8 cellular contexts compared by ENCODE assay signal in genomic region chr19:38850231-38850975, GRCh38. TPM values are rescaled to one million over a fixed set of nuclear protein-coding genes. Genes with fewer than 3 reads are reported as not detected.
A peak's percentile ranks its signal among the peaks of the same experiment; 100 is the strongest.
DNase-seq lines count a peak whose midpoint lies in the region; ATAC-seq, FAIRE-seq and TF ChIP-seq lines count a peak whose summit lies in the region.

No MANE protein-coding gene starts in this region.

- peak overlapping the region; percentile 99 for H3K27ac ChIP-seq in cardiac muscle cell
- peak overlapping the region; percentile 90 to 100 (median 100) for H3K27ac ChIP-seq in pancreas
- peak overlapping the region; percentile 91 to 97 for H3K27ac ChIP-seq in tibial artery

- peak; percentile 2 for TF ChIP-seq CTCF in cardiac muscle cell (IDR thresholded peaks at IDR 0.05; ENCODE audit: low read depth, low read length)
- no peak for TF ChIP-seq CTCF in pancreas (IDR thresholded peaks at IDR 0.05)
- peak; percentile 37 to 54 for TF ChIP-seq CTCF in tibial artery (IDR thresholded peaks at IDR 0.05)

- WGBS in pancreas, 2 donors: 0% methylated on average over 38 of the region's 38 CpGs

- H3K27me3 ChIP-seq in adipocyte (replicated peaks; ENCODE audit: control insufficient read depth, insufficient read depth, low read length): no peaks in the 10 kb centered on the region
- no peaks in the 10 kb centered on the region for H3K27me3 ChIP-seq in cardiac muscle cell
- no peaks in the 10 kb centered on the region for H3K27me3 ChIP-seq in pancreas
- H3K27me3 ChIP-seq in tibial artery: no peaks in the 10 kb centered on the region

- TF ChIP-seq POLR2A in GM12891 (IDR thresholded peaks at IDR 0.05; ENCODE audit: low read depth, low read length): peak; percentile 85

- peak; percentile 74 for ATAC-seq in HG02798 (IDR thresholded peaks at IDR 0.05; ENCODE audit: poor library complexity, unreplicated experiment)
- ATAC-seq in pancreas: peak; percentile 67 to 84 (median 78)

- H3K9ac ChIP-seq in adipocyte (ENCODE audit: low read length): peak overlapping the region; percentile 92

- H3K4me3 ChIP-seq in adipocyte (ENCODE audit: low read length): peak overlapping the region; percentile 86
- H3K4me3 ChIP-seq in cardiac muscle cell: peak overlapping the region; percentile 95
- peak overlapping the region; percentile 42 to 81 (median 68) for H3K4me3 ChIP-seq in pancreas
- H3K4me3 ChIP-seq in tibial artery: peak overlapping the region; percentile 58 to 77

- H3K36me3 ChIP-seq in adipocyte (ENCODE audit: control insufficient read depth, insufficient read depth, low read length, severe bottlenecking) (peaks cover 23% of the 10 kb centered on the region), cardiac muscle cell (peaks cover 19% of the 10 kb centered on the region), pancreas (peaks cover 11 to 19% (median 15%) of the 10 kb centered on the region in 3 donors), tibial artery (peaks cover 22 to 27% (median 22%) of the 10 kb centered on the region in 3 donors)

- H3K4me1 ChIP-seq in adipocyte (ENCODE audit: control insufficient read depth, insufficient read depth, low read length) (peaks cover 31% of the 10 kb centered on the region), cardiac muscle cell (ENCODE audit: low read depth) (peaks cover 16% of the 10 kb centered on the region), pancreas (peaks cover 5 to 22% (median 12%) of the 10 kb centered on the region in 3 donors), tibial artery (peaks cover 0 to 51% (median 38%) of the 10 kb centered on the region in 4 donors)

- intact Hi-C loops in pancreas (cut with DNase I) (no loop called here), tibial artery (cut with DNase I; ENCODE audit: low total_unique reads) (loop anchor here (2.0 kb wide), 1 partner anchor 202 kb away; no protein-coding TSS in a partner anchor)

- FAIRE-seq in GM12891 (lab: Jason Lieb, UNC) (peak; percentile 99), pancreas (lab: Jason Lieb, UNC) (peak; percentile 99)

- DNase-seq in GM12891 (ENCODE audit: insufficient read length, low spot score) (peak; percentile 73), NCI-H1417 treated with DMSO at 0.1 percent for 48 hours (lab: John Stamatoyannopoulos, UW) (peak; percentile 100), SW 1271 (lab: John Stamatoyannopoulos, UW) (peak; percentile 99), adipocyte (ENCODE audit: low read depth) (peak; percentile 100), cardiac muscle cell (ENCODE audit: low read depth in 1 of 2, low spot score in 1 of 2) (peak; percentile 100), pancreas (peak; percentile 95 to 100 (median 100)), tibial artery (peak; percentile 100)

- H3K9me3 ChIP-seq in adipocyte (ENCODE audit: control insufficient read depth, low read length) (no peaks in the 10 kb centered on the region), cardiac muscle cell (ENCODE audit: low read depth) (no peaks in the 10 kb centered on the region), pancreas (no peaks in the 10 kb centered on the region), tibial artery (no peaks in the 10 kb centered on the region)

TF ChIP-seq in GM12891, 5 proteins besides CTCF, POLR2A, EP300 and RAD21:
- TF ChIP-seq POLR2AphosphoS5 (IDR thresholded peaks at IDR 0.05; ENCODE audit: low read depth, low read length) (peak; percentile 77), TAF1 (IDR thresholded peaks at IDR 0.05; ENCODE audit: low read depth, low read length) (peak; percentile 73; the same call in 1 of the 2 replicates), POU2F2 (IDR thresholded peaks at IDR 0.05; ENCODE audit: low read depth, low read length) (no peak; the same call in 1 of the 2 replicates), PAX5 (IDR thresholded peaks at IDR 0.05; ENCODE audit: insufficient read depth, low read length, severe bottlenecking) (no peak), SPI1 (IDR thresholded peaks at IDR 0.05; ENCODE audit: low read depth, low read length) (no peak)

RNA-seq across cellular contexts. Expression of gene HNRNPL, which starts 0.6 kb away (rescaled TPM):
- polyA plus RNA-seq in GM12891 (2012; ENCODE audit: low read depth, missing spikeins): 305 TPM
- total RNA-seq in cardiac muscle cell (300 and 326 TPM in 2 replicates), pancreas (100 to 1,000 TPM in 4 of 6 donors, 10 to 100 TPM in 2; 97.0 to 161 (median 129) TPM)
- polyA plus RNA-seq in cardiac muscle cell (240 and 291 TPM in 2 replicates), pancreas (100 to 1,000 TPM in 1 of 2 donors, 10 to 100 TPM in 1; 89.2 to 128 TPM)

RNA-seq across cellular contexts. Expression of gene ECH1, which starts 18.8 kb away (rescaled TPM):
- 276 TPM for polyA plus RNA-seq in GM12891 (2012; ENCODE audit: low read depth, missing spikeins)
- total RNA-seq in cardiac muscle cell (171 and 180 TPM in 2 replicates), pancreas (100 to 1,000 TPM in 1 of 6 donors, 10 to 100 TPM in 5; 70.7 to 126 (median 92.5) TPM)
- polyA plus RNA-seq in cardiac muscle cell (360 and 430 TPM in 2 replicates), pancreas (100 to 1,000 TPM; 112 to 197 TPM)

RNA-seq across cellular contexts. Expression of gene RINL, which starts 27.7 kb away (rescaled TPM):
- polyA plus RNA-seq in GM12891 (2012; ENCODE audit: low read depth, missing spikeins): 48.2 TPM
- total RNA-seq in cardiac muscle cell: 8.4 and 8.9 TPM in 2 replicates
- polyA plus RNA-seq in cardiac muscle cell: 3.9 and 10.6 TPM in 2 replicates
- 10 to 100 TPM in 4 of 6 donors, 1 to 10 TPM in 2; 6.5 to 16.9 (median 10.5) TPM for total RNA-seq in pancreas
- polyA plus RNA-seq in pancreas: 10 to 100 TPM; 17.6 to 26.2 TPM

RNA-seq across cellular contexts. Expression of gene LGALS4, which starts 37.7 kb away (rescaled TPM):
- polyA plus RNA-seq in GM12891 (2012; ENCODE audit: low read depth, missing spikeins): 0.49 TPM
- 0.46 and 1.0 TPM in 2 replicates for total RNA-seq in cardiac muscle cell
- 0.50 and 2.0 TPM in 2 replicates for polyA plus RNA-seq in cardiac muscle cell
- 10 to 100 TPM; 14.2 to 87.7 (median 63.7) TPM for total RNA-seq in pancreas
- 100 to 1,000 TPM in 1 of 2 donors, 10 to 100 TPM in 1; 80.9 to 135 TPM for polyA plus RNA-seq in pancreas

RNA-seq across cellular contexts. Expression of gene SIRT2, which starts 49.0 kb away (rescaled TPM):
- 16.2 TPM for polyA plus RNA-seq in GM12891 (2012; ENCODE audit: low read depth, missing spikeins)
- total RNA-seq in cardiac muscle cell (33.4 and 42.2 TPM in 2 replicates), pancreas (10 to 100 TPM; 16.2 to 27.0 (median 19.0) TPM)
- polyA plus RNA-seq in cardiac muscle cell (33.5 and 40.7 TPM in 2 replicates), pancreas (10 to 100 TPM; 33.5 to 44.4 TPM)

Comparison
In these comparisons a context has a peak if more than half of its experiments do, and no peak if none do; other contexts are left out.
1. Peak in every context shown above with its lines: DNase-seq, ATAC-seq, H3K4me3 ChIP-seq and H3K27ac ChIP-seq.
2. CTCF ChIP-seq: peak in cardiac muscle cell (single experiment) and tibial artery (2 of 2); none in pancreas (0 of 4).